1 cellular context compared by ENCODE assay signal in genomic region chr12:45990468-45991288, GRCh38.
TF ChIP-seq lines count a peak whose summit lies in the region.

Gene SCAF11, minus strand, starts transcription at chr12:45990574. Its CDS starts 26,407 bp downstream, at chr12:45964167.

TF ChIP-seq in K562, 482 proteins besides CTCF, POLR2A, EP300 and RAD21 (continued from another document and continues in another):
- TF ChIP-seq ZSCAN29 (IDR thresholded peaks at IDR 0.05) (no peak), FOXA3 (CRISPR knock-in tag; conservative IDR thresholded peaks at IDR 0.05 in 1 of 2, IDR thresholded peaks at IDR 0.05 in 1 of 2) (peak in 1 of 2 experiments; percentile 90; a peak in 2 of 4 replicates), ETV5 (CRISPR knock-in tag; IDR thresholded peaks at IDR 0.05; ENCODE audit: low read depth) (no peak; the same call in 1 of the 2 replicates), FOXO4 (CRISPR knock-in tag; IDR thresholded peaks at IDR 0.05) (no peak), HOXB6 (CRISPR knock-in tag; IDR thresholded peaks at IDR 0.05; ENCODE audit: borderline replicate concordance) (no peak), ZBTB12 (CRISPR knock-in tag; IDR thresholded peaks at IDR 0.05) (peak; percentile 88), FOXJ2 (tag; IDR thresholded peaks at IDR 0.05) (peak; percentile 69), TFAP4 (CRISPR knock-in tag; IDR thresholded peaks at IDR 0.05; ENCODE audit: borderline replicate concordance) (peak; percentile 96), ATF7 (IDR thresholded peaks at IDR 0.05) (peak; percentile 92), SMARCA5 (IDR thresholded peaks at IDR 0.05) (no peak), ADNP (tag; IDR thresholded peaks at IDR 0.05) (no peak), SMARCE1 (IDR thresholded peaks at IDR 0.05) (no peak), CREBBP (IDR thresholded peaks at IDR 0.05; ENCODE audit: low read depth, low read length) (no peak), AFF1 (IDR thresholded peaks at IDR 0.05; ENCODE audit: low read depth in 1 of 2, partially characterized antibody in 2 of 2) (no peak), MTF1 (CRISPR knock-in tag; IDR thresholded peaks at IDR 0.05; ENCODE audit: borderline replicate concordance) (0 out of 2 replicates have a peak, but pooled peaks have one; percentile 12), FOXP4 (CRISPR knock-in tag; IDR thresholded peaks at IDR 0.05; ENCODE audit: borderline replicate concordance) (peak; percentile 95), CUX1 (CRISPR knock-in tag; IDR thresholded peaks at IDR 0.05) (no peak), ZNF324 (CRISPR knock-in tag; IDR thresholded peaks at IDR 0.05) (no peak), SPI1 (IDR thresholded peaks at IDR 0.05; ENCODE audit: borderline replicate concordance, low read depth, low read length) (no peak; the same call in 1 of the 2 replicates), ZBTB7A (IDR thresholded peaks at IDR 0.05; ENCODE audit: borderline replicate concordance, control insufficient read depth, low read depth, low read length) (0 out of 2 replicates have a peak, but pooled peaks have one; percentile 15), ZNF174 (CRISPR knock-in tag; IDR thresholded peaks at IDR 0.05) (no peak), HDAC3 (IDR thresholded peaks at IDR 0.05; ENCODE audit: borderline replicate concordance, partially characterized antibody) (no peak), TGIF2 (CRISPR knock-in tag; IDR thresholded peaks at IDR 0.05) (no peak), CCNT2 (IDR thresholded peaks at IDR 0.05; ENCODE audit: borderline replicate concordance, extremely low read depth, insufficient read length, low read depth, low read length) (peak; percentile 24), E2F1 (CRISPR knock-in tag; IDR thresholded peaks at IDR 0.05) (peak; percentile 44; the same call in 1 of the 2 replicates), HIVEP1 (CRISPR knock-in tag; IDR thresholded peaks at IDR 0.05) (no peak), KDM1A (IDR thresholded peaks at IDR 0.05) (no peak), ZNF717 (CRISPR knock-in tag; IDR thresholded peaks at IDR 0.05) (no peak), USF1 (CRISPR knock-in tag; IDR thresholded peaks at IDR 0.05) (peak; percentile 97), HOMEZ (CRISPR knock-in tag; IDR thresholded peaks at IDR 0.05) (no peak), CBX1 (IDR thresholded peaks at IDR 0.05; ENCODE audit: low read depth) (peak; percentile 37; the same call in 1 of the 2 replicates), HNRNPK (IDR thresholded peaks at IDR 0.05; ENCODE audit: low read depth, low read length, poor library complexity, severe bottlenecking) (no peak), HEY1 (CRISPR knock-in tag; IDR thresholded peaks at IDR 0.05; ENCODE audit: borderline replicate concordance) (no peak; the same call in 1 of the 2 replicates), ZNF277 (CRISPR knock-in tag; IDR thresholded peaks at IDR 0.05; ENCODE audit: borderline replicate concordance) (no peak), ZNF655 (CRISPR knock-in tag; IDR thresholded peaks at IDR 0.05) (no peak), BDP1 (IDR thresholded peaks at IDR 0.05; ENCODE audit: insufficient read depth, insufficient read length) (no peak), HDGF (IDR thresholded peaks at IDR 0.05) (peak; percentile 27; the same call in 1 of the 2 replicates), U2AF2 (optimal IDR thresholded peaks at IDR 0.05; ENCODE audit: low read depth, low read length) (no peak)
